ENCODE assay signal across 23 cellular contexts in the genomic region with DNA sequence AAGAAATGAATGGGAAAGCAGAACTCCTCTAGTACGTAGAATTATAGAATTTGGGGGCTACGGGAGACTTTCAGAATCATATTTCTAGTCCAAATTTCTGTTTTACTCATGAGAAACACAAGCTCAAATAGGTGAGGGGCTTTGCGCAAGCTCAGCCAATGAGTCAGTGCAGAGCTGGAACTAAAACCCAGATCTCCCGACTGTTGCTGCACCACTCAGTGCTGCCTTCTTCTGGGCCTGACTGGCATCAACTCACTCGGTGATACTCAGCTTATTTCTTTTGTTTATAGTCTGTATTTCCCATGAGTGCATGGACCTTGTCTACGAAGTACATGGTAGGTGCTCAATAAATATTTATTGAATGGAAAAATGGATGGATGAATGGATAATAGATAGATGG.
DNase-seq lines count a peak whose midpoint lies in the region; ATAC-seq, FAIRE-seq and TF ChIP-seq lines count a peak whose summit lies in the region.
"Had no signal": no experiment of that assay in that cellular context is flagged by ENCODE, and none has a peak within 500 bp of the region (broad histone marks: within the 10 kb centered on the region; RNA-seq: fewer than 3 reads in every experiment).

No MANE protein-coding gene starts in this region.

- 0 out of 2 replicates have a peak, but pooled peaks have one; percentile 10 for TF ChIP-seq RAD21 in HCT116 (IDR thresholded peaks at IDR 0.05; ENCODE audit: low read depth)

- TF ChIP-seq POLR2A in HCT116 (IDR thresholded peaks at IDR 0.05; ENCODE audit: borderline replicate concordance, extremely low read depth, insufficient read depth, insufficient read length): no peak

- no peaks in the 10 kb centered on the region for H3K9me2 ChIP-seq in HCT116 (ENCODE audit: insufficient read depth)

- no peak for FAIRE-seq in HTR-8/SVneo (lab: Jason Lieb, UNC)

- peak; percentile 14 for DNase-seq in BE2C
- DNase-seq in HCT116 (ENCODE audit: low read depth, low spot score): no peak
- DNase-seq in RKO (ENCODE audit: low spot score): peak; percentile 19
- DNase-seq in foreskin keratinocyte: no peak
- DNase-seq in left lobe of liver (ENCODE audit: low spot score): no peak
- DNase-seq in activated CD8-positive, alpha-beta T cell treated with anti-CD3 and anti-CD28 coated beads, Interleukin-2, amount 10 ng/mL, durations not matched to agents 7 days and 5 days: no peak
- no peak for DNase-seq in HTR-8/SVneo (ENCODE audit: insufficient read length, low spot score)
- DNase-seq: activated CD4-positive, alpha-beta T cell treated with anti-CD3 and anti-CD28 coated beads, Interleukin-2, amount 50 U/mL, for 1 hour; activated effector memory CD4-positive, alpha-beta T cell treated with anti-CD3 and anti-CD28 coated beads, Interleukin-2, amount 50 U/mL, for 16 hours; activated naive CD8-positive, alpha-beta T cell treated with anti-CD3 and anti-CD28 coated beads, Interleukin-2, amount 50 U/mL, for 24 hours; CD8-positive, alpha-beta T cell; heart left ventricle; NCI-H1105 treated with DMSO at 0.1 percent for 48 hours; NCI-H2107; psoas muscle; stimulated activated naive CD4-positive, alpha-beta T cell treated with Interleukin-2 at 50 U/mL for 16 hours; T-cell; tibial artery had no signal

- no peaks in the 10 kb centered on the region for H3K36me3 Mint-ChIP-seq in activated CD8-positive, alpha-beta T cell treated with anti-CD3 and anti-CD28 coated beads, Interleukin-2, amount 10 ng/mL, durations not matched to agents 7 days and 5 days (ENCODE audit: low read depth)
- H3K36me3 Mint-ChIP-seq: brain; CD8-positive, alpha-beta T cell; T-cell had no signal

- CTCF ChIA-PET in HCT116 (lab: Charles Lee): no interaction called here
- CTCF ChIA-PET in activated CD8-positive, alpha-beta T cell treated with anti-CD3 and anti-CD28 coated beads, Interleukin-2, amount 10 ng/mL, durations not matched to agents 7 days and 5 days (lab: Charles Lee): no interaction called here

- no peak overlapping the region for H3K27ac ChIP-seq in HCT116 (ENCODE audit: low read depth, low read length)
- no peak overlapping the region for H3K27ac ChIP-seq in foreskin keratinocyte
- H3K27ac ChIP-seq: coronary artery, heart left ventricle, KMS-11, psoas muscle, skin epidermis, tibial artery had no signal

- peaks cover 7% of the 10 kb centered on the region for H3K27me3 ChIP-seq in BE2C
- H3K27me3 ChIP-seq in HCT116 (ENCODE audit: insufficient read depth, low read length): peaks cover 24% of the 10 kb centered on the region; the same call in 1 of the 2 replicates
- no peaks in the 10 kb centered on the region for H3K27me3 ChIP-seq in foreskin keratinocyte
- H3K27me3 ChIP-seq: tibial artery had no signal

- RAD21 ChIA-PET in HCT116 (lab: Charles Lee; ENCODE audit: low non-redundant PET in 1 of 2, low total read pairs in 2 of 2, uncharacterized antibody in 2 of 2, unreplicated experiment in 2 of 2): no interaction called here

- H3K27me3 Mint-ChIP-seq in activated CD8-positive, alpha-beta T cell treated with anti-CD3 and anti-CD28 coated beads, Interleukin-2, amount 10 ng/mL, durations not matched to agents 7 days and 5 days (ENCODE audit: low read depth): no peaks in the 10 kb centered on the region
- H3K27me3 Mint-ChIP-seq: brain had no signal

- H3K4me2 ChIP-seq in HCT116 (ENCODE audit: low read length): no peak overlapping the region
- H3K4me2 ChIP-seq: KMS-11 had no signal

- H3K27ac Mint-ChIP-seq in activated CD8-positive, alpha-beta T cell treated with anti-CD3 and anti-CD28 coated beads, Interleukin-2, amount 10 ng/mL, durations not matched to agents 7 days and 5 days: no peak overlapping the region
- H3K27ac Mint-ChIP-seq: activated naive CD8-positive, alpha-beta T cell treated with anti-CD3 and anti-CD28 coated beads, Interleukin-2, amount 50 U/mL, for 24 hours; brain; CD8-positive, alpha-beta T cell; T-cell had no signal

- H3K4me1 Mint-ChIP-seq in activated CD8-positive, alpha-beta T cell treated with anti-CD3 and anti-CD28 coated beads, Interleukin-2, amount 10 ng/mL, durations not matched to agents 7 days and 5 days (ENCODE audit: low read depth): no peaks in the 10 kb centered on the region
- H3K4me1 Mint-ChIP-seq: activated naive CD8-positive, alpha-beta T cell treated with anti-CD3 and anti-CD28 coated beads, Interleukin-2, amount 50 U/mL, for 24 hours; brain; T-cell had no signal

- H3K4me3 ChIP-seq in BE2C (ENCODE audit: low read depth, low read length): no peak overlapping the region
- H3K4me3 ChIP-seq in HCT116 (replicated peaks in 1 of 2; ENCODE audit: low read depth in 1 of 2, low read length in 2 of 2): no peak overlapping the region
- H3K4me3 ChIP-seq: coronary artery, heart left ventricle, psoas muscle, skin epidermis, tibial artery had no signal

- POLR2A ChIA-PET in HCT116 (lab: Charles Lee): no interaction called here
- POLR2A ChIA-PET in activated CD8-positive, alpha-beta T cell treated with anti-CD3 and anti-CD28 coated beads, Interleukin-2, amount 10 ng/mL, durations not matched to agents 7 days and 5 days (lab: Charles Lee): no interaction called here

- H3K79me2 ChIP-seq in HCT116 (ENCODE audit: insufficient read depth, low read length): no peaks in the 10 kb centered on the region

- ATAC-seq in HCT116: peak; percentile 72
- no peak for ATAC-seq in foreskin keratinocyte
- ATAC-seq in left lobe of liver: no peak
- ATAC-seq in activated CD8-positive, alpha-beta T cell treated with anti-CD3 and anti-CD28 coated beads, Interleukin-2, amount 10 ng/mL, durations not matched to agents 7 days and 5 days: no peak
- no peak for ATAC-seq in activated CD4-positive, CD25-positive, alpha-beta regulatory T cell treated with anti-CD3 and anti-CD28 coated beads, Interleukin-2, amount 50 U/mL, for 24 hours
- ATAC-seq: activated naive CD8-positive, alpha-beta T cell treated with anti-CD3 and anti-CD28 coated beads, Interleukin-2, amount 50 U/mL, for 24 hours; CD8-positive, alpha-beta T cell; heart left ventricle; psoas muscle; T-cell had no signal

- TF ChIP-seq CTCF in BE2C (IDR thresholded peaks at IDR 0.05; ENCODE audit: low read depth, low read length) (peak; percentile 32), HCT116 (IDR thresholded peaks at IDR 0.05 in 2 of 3, conservative IDR thresholded peaks at IDR 0.05 in 1 of 3; ENCODE audit: borderline replicate concordance in 1 of 3, insufficient read depth in 1 of 3, low read depth in 2 of 3, low read length in 2 of 3) (peak in 2 of 3 experiments; percentile 44 to 50; a peak in 4 of 6 replicates), foreskin keratinocyte (conservative IDR thresholded peaks at IDR 0.05) (peak; percentile 9)

- H3K9me3 ChIP-seq in BE2C (no peaks in the 10 kb centered on the region), HCT116 (ENCODE audit: control insufficient read depth in 1 of 2, insufficient read depth in 1 of 2, low read depth in 1 of 2, low read length in 2 of 2) (no peaks in the 10 kb centered on the region)
- H3K9me3 ChIP-seq: heart left ventricle, psoas muscle, tibial artery had no signal

- no TSS peak for BruUV-seq in HCT116 (replicated peaks; lab: Mats Ljungman, UMichigan)

- H3K4me1 ChIP-seq in BE2C: no peaks in the 10 kb centered on the region
- no peaks in the 10 kb centered on the region for H3K4me1 ChIP-seq in HCT116 (ENCODE audit: control insufficient read depth in 1 of 2, insufficient read depth in 2 of 2, low read length in 2 of 2)
- H3K4me1 ChIP-seq in foreskin keratinocyte: no peaks in the 10 kb centered on the region
- H3K4me1 ChIP-seq: heart left ventricle, tibial artery had no signal

- H3K4me3 Mint-ChIP-seq in activated CD8-positive, alpha-beta T cell treated with anti-CD3 and anti-CD28 coated beads, Interleukin-2, amount 10 ng/mL, durations not matched to agents 7 days and 5 days: no peak overlapping the region
- H3K4me3 Mint-ChIP-seq: activated naive CD8-positive, alpha-beta T cell treated with anti-CD3 and anti-CD28 coated beads, Interleukin-2, amount 50 U/mL, for 24 hours; brain; CD8-positive, alpha-beta T cell; T-cell had no signal

- no peaks in the 10 kb centered on the region for H3K9me3 Mint-ChIP-seq in activated CD8-positive, alpha-beta T cell treated with anti-CD3 and anti-CD28 coated beads, Interleukin-2, amount 10 ng/mL, durations not matched to agents 7 days and 5 days (ENCODE audit: insufficient read depth)
- H3K9me3 Mint-ChIP-seq: activated naive CD8-positive, alpha-beta T cell treated with anti-CD3 and anti-CD28 coated beads, Interleukin-2, amount 50 U/mL, for 24 hours; CD8-positive, alpha-beta T cell; T-cell had no signal

- no peak overlapping the region for H2AFZ ChIP-seq in HCT116 (ENCODE audit: low read depth, low read length, poor library complexity, severe bottlenecking)

- no peak overlapping the region for H3K9ac ChIP-seq in HCT116 (ENCODE audit: low read length)
- H3K9ac ChIP-seq: KMS-11 had no signal

- H3K36me3 ChIP-seq in BE2C: no peaks in the 10 kb centered on the region
- no peaks in the 10 kb centered on the region for H3K36me3 ChIP-seq in HCT116 (ENCODE audit: control insufficient read depth in 1 of 2, insufficient read depth in 2 of 2, low read length in 2 of 2)
- H3K36me3 ChIP-seq: heart left ventricle, tibial artery had no signal

- no peaks in the 10 kb centered on the region for H4K20me1 ChIP-seq in HCT116 (ENCODE audit: insufficient read depth)

- intact Hi-C loops in HCT116 (cut with micrococcal nuclease): no loop called here

TF ChIP-seq in HCT116, 20 proteins besides CTCF, POLR2A, EP300 and RAD21 (continues in another document):
- TF ChIP-seq, protein P1, sequence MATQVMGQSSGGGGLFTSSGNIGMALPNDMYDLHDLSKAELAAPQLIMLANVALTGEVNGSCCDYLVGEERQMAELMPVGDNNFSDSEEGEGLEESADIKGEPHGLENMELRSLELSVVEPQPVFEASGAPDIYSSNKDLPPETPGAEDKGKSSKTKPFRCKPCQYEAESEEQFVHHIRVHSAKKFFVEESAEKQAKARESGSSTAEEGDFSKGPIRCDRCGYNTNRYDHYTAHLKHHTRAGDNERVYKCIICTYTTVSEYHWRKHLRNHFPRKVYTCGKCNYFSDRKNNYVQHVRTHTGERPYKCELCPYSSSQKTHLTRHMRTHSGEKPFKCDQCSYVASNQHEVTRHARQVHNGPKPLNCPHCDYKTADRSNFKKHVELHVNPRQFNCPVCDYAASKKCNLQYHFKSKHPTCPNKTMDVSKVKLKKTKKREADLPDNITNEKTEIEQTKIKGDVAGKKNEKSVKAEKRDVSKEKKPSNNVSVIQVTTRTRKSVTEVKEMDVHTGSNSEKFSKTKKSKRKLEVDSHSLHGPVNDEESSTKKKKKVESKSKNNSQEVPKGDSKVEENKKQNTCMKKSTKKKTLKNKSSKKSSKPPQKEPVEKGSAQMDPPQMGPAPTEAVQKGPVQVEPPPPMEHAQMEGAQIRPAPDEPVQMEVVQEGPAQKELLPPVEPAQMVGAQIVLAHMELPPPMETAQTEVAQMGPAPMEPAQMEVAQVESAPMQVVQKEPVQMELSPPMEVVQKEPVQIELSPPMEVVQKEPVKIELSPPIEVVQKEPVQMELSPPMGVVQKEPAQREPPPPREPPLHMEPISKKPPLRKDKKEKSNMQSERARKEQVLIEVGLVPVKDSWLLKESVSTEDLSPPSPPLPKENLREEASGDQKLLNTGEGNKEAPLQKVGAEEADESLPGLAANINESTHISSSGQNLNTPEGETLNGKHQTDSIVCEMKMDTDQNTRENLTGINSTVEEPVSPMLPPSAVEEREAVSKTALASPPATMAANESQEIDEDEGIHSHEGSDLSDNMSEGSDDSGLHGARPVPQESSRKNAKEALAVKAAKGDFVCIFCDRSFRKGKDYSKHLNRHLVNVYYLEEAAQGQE (IDR thresholded peaks at IDR 0.05; ENCODE audit: low read depth): no peak

Comparison
In these comparisons a context has a peak if more than half of its experiments do, and no peak if none do; other contexts are left out.
1. DNase-seq: peak in BE2C (single experiment) and RKO (single experiment); none in HCT116 (single experiment), foreskin keratinocyte (0 of 2), left lobe of liver (single experiment), activated CD8-positive, alpha-beta T cell treated with anti-CD3 and anti-CD28 coated beads, Interleukin-2, amount 10 ng/mL, durations not matched to agents 7 days and 5 days (single experiment) and HTR-8/SVneo (single experiment).
2. Peak in every context shown above with its lines, with median percentiles within 50 percentile points of each other: CTCF ChIP-seq.